Comparison of ENCODE assay signal across 1 cellular context in genomic region chrY:13432293-13433025, GRCh38.
TF ChIP-seq lines count a peak whose summit lies in the region.

No MANE protein-coding gene starts in this region.

TF ChIP-seq in WTC11, 78 proteins besides CTCF, POLR2A, EP300 and RAD21 (continued from another document):
- TF ChIP-seq AR (CRISPR knock-in tag; IDR thresholded peaks at IDR 0.05) (no peak), ZNF263 (CRISPR knock-in tag; IDR thresholded peaks at IDR 0.05; ENCODE audit: low read depth) (no peak), ATF3 (CRISPR knock-in tag; conservative IDR thresholded peaks at IDR 0.05) (no peak), NR3C1 (CRISPR knock-in tag; conservative IDR thresholded peaks at IDR 0.05; ENCODE audit: low read depth) (no peak), TP53 (CRISPR knock-in tag; IDR thresholded peaks at IDR 0.05) (no peak), SMAD4 (CRISPR knock-in tag; IDR thresholded peaks at IDR 0.05) (no peak), STAT6 (CRISPR knock-in tag; conservative IDR thresholded peaks at IDR 0.05; ENCODE audit: low read depth) (no peak), KAT7 (CRISPR knock-in tag; IDR thresholded peaks at IDR 0.05; ENCODE audit: borderline replicate concordance) (no peak), MLX (CRISPR knock-in tag; IDR thresholded peaks at IDR 0.05) (no peak), MYBL2 (CRISPR knock-in tag; IDR thresholded peaks at IDR 0.05) (no peak), USF2 (CRISPR knock-in tag; IDR thresholded peaks at IDR 0.05) (no peak)
TF ChIP-seq in WTC11: peak in this region for 0.
